In the genomic region with DNA sequence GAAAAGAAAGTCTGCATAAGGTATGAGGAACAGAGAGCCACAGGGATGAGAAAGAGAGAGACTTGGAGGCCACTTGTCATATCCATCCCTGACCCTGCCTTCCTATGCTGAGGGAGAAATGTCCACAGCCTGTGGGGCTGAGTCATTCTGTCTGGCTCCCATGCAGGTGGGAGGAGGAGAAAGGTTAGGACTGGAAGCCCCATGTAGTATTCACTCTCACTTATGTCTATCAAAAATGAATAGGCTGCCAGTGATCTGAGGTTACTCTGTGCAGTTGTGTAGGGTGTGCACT, we compare ENCODE assay signal across 13 cellular contexts.
DNase-seq lines count a peak whose midpoint lies in the region; ATAC-seq, FAIRE-seq and TF ChIP-seq lines count a peak whose summit lies in the region.
"Had no signal": no experiment of that assay in that cellular context is flagged by ENCODE, and none has a peak within 500 bp of the region (broad histone marks: within the 10 kb centered on the region; RNA-seq: fewer than 3 reads in every experiment).

No MANE protein-coding gene starts in this region.

- H3K27me3 ChIP-seq in PC-9 (ENCODE audit: insufficient read depth, low read depth) (no peaks in the 10 kb centered on the region), pancreas (no peaks in the 10 kb centered on the region)
- H3K27me3 ChIP-seq: right lobe of liver had no signal

- no peaks in the 10 kb centered on the region for H3K9me2 ChIP-seq in PC-9 (ENCODE audit: insufficient read depth)

- no peak overlapping the region for H3K4me3 ChIP-seq in PC-9
- H3K4me3 ChIP-seq in pancreas: no peak overlapping the region
- H3K4me3 ChIP-seq: right lobe of liver had no signal

- CTCF ChIA-PET in PC-9 (lab: Charles Lee): no interaction called here

- intact Hi-C loops in PC-9 (cut with micrococcal nuclease; ENCODE audit: unreplicated experiment) (no loop called here), pancreas (cut with DNase I) (no loop called here), sciatic nerve (cut with DNase I) (no loop called here)

- no peaks in the 10 kb centered on the region for H4K20me1 ChIP-seq in PC-9 (ENCODE audit: insufficient read depth)

- H3K27ac ChIP-seq in PC-9 (peak overlapping the region; percentile 42; the same call in 1 of the 2 replicates), epithelial cell of prostate (peak overlapping the region; percentile 59), pancreas (no peak overlapping the region)
- H3K27ac ChIP-seq: right lobe of liver had no signal

- no peaks in the 10 kb centered on the region for H3K79me2 ChIP-seq in PC-9 (ENCODE audit: low read depth)

- no peaks in the 10 kb centered on the region for H3K36me3 ChIP-seq in PC-9 (ENCODE audit: low read depth)
- H3K36me3 ChIP-seq in pancreas: no peaks in the 10 kb centered on the region
- H3K36me3 ChIP-seq: right lobe of liver had no signal

- BruUV-seq in PC-9 (replicated peaks; lab: Mats Ljungman, UMichigan): no TSS peak

- POLR2A ChIA-PET in PC-9 (lab: Charles Lee; ENCODE audit: unreplicated experiment): no interaction called here

- TF ChIP-seq CTCF in PC-9 (conservative IDR thresholded peaks at IDR 0.05) (no peak), pancreas (IDR thresholded peaks at IDR 0.05) (no peak)

- H2AFZ ChIP-seq in PC-9: no peak overlapping the region

- no peak for FAIRE-seq in pancreas (lab: Jason Lieb, UNC)

- peak in 3 of 4 donors; percentile 14 to 58 (median 56) for ATAC-seq in pancreas
- ATAC-seq in sciatic nerve: no peak
- ATAC-seq: effector memory CD8-positive, alpha-beta T cell; naive thymus-derived CD4-positive, alpha-beta T cell had no signal

- H3K4me1 ChIP-seq in PC-9 (replicated peaks; ENCODE audit: insufficient read depth): peaks cover 29% of the 10 kb centered on the region
- no peaks in the 10 kb centered on the region for H3K4me1 ChIP-seq in pancreas

- H3K9me3 ChIP-seq in PC-9 (ENCODE audit: insufficient read depth, low read depth) (no peaks in the 10 kb centered on the region), pancreas (no peaks in the 10 kb centered on the region)
- H3K9me3 ChIP-seq: right lobe of liver had no signal

- peaks cover 18% of the 10 kb centered on the region; the same call in 1 of the 2 replicates for H3F3A ChIP-seq in PC-9 (ENCODE audit: insufficient read depth, low read depth)

- DNase-seq in GM03348 (ENCODE audit: low spot score) (peak; percentile 40), PC-9 (peak; percentile 43 to 54), epithelial cell of prostate (ENCODE audit: low read depth, low spot score) (peak; percentile 12), pancreas (no peak), sciatic nerve (ENCODE audit: low spot score) (no peak), dedifferentiated amniotic fluid mesenchymal stem cell (ENCODE audit: extremely low spot score) (no peak), AG08395 (ENCODE audit: low spot score) (no peak)
- DNase-seq: CD4-positive, CD25-positive, alpha-beta regulatory T cell; effector memory CD8-positive, alpha-beta T cell; glutamatergic neuron; naive thymus-derived CD4-positive, alpha-beta T cell; NCI-H2171 treated with DMSO at 0.1 percent for 48 hours; right lobe of liver had no signal

- peak overlapping the region; percentile 18; the same call in 1 of the 2 replicates for H3K4me2 ChIP-seq in PC-9

Comparison
In these comparisons a context has a peak if more than half of its experiments do, and no peak if none do; other contexts are left out.
1. DNase-seq: peak in GM03348 (single experiment), PC-9 (2 of 2) and epithelial cell of prostate (single experiment); none in pancreas (0 of 6), sciatic nerve (single experiment), dedifferentiated amniotic fluid mesenchymal stem cell (single experiment) and AG08395 (single experiment).
2. H3K27ac ChIP-seq: peak in PC-9 (single experiment) and epithelial cell of prostate (single experiment); none in pancreas (0 of 4).